In genomic region chr1:32345289-32345827, GRCh38 we compare ENCODE assay signal across 12 cellular contexts. TPM values are rescaled to one million over a fixed set of nuclear protein-coding genes. Genes with fewer than 3 reads are reported as not detected.
DNase-seq lines count a peak whose midpoint lies in the region; ATAC-seq and TF ChIP-seq lines count a peak whose summit lies in the region.
"Had no signal": no experiment of that assay in that cellular context is flagged by ENCODE, and none has a peak within 500 bp of the region (broad histone marks: within the 10 kb centered on the region; RNA-seq: fewer than 3 reads in every experiment).

No MANE protein-coding gene starts in this region.

- no peaks in the 10 kb centered on the region for H3K79me2 ChIP-seq in MM.1S (ENCODE audit: low read length)

- 0 out of 2 replicates have a peak, but pooled peaks cover under 1% of the 10 kb centered on the region for H3F3A ChIP-seq in MM.1S (ENCODE audit: insufficient read depth, low read length)

- peak; percentile 28 for DNase-seq in Calu3
- peak; percentile 63 to 75 for DNase-seq in Kasumi-1 (lab: John Stamatoyannopoulos, UW)
- DNase-seq in astrocyte of the cerebellum (ENCODE audit: low read depth): peak; percentile 35
- no peak for DNase-seq in mesothelial cell of epicardium (ENCODE audit: low spot score in 2 of 2, unreplicated experiment in 2 of 2)
- DNase-seq in MM.1S: no peak
- DNase-seq in ureter (ENCODE audit: low spot score): no peak
- DNase-seq in mesenteric fat pad (ENCODE audit: low spot score): no peak
- no peak for DNase-seq in stimulated activated naive CD8-positive, alpha-beta T cell treated with anti-CD3 and anti-CD28 coated beads, Interleukin-15, Interleukin-2, amounts not matched to agents 100 U/mL and 50 U/mL, for 24 hours
- DNase-seq: cerebellar nuclear complex, HFFc6, NCI-H187 treated with DMSO at 0.1 percent for 48 hours had no signal

- H3K27me3 ChIP-seq in MM.1S (replicated peaks; ENCODE audit: insufficient read depth, low read length): no peaks in the 10 kb centered on the region

- H3K27me3 Mint-ChIP-seq in Calu3 (ENCODE audit: unreplicated experiment) (peaks cover 13% of the 10 kb centered on the region), mesothelial cell of epicardium (ENCODE audit: low read depth) (no peaks in the 10 kb centered on the region)

- H3K36me3 Mint-ChIP-seq in Calu3 (ENCODE audit: insufficient read depth, unreplicated experiment) (peaks cover 10% of the 10 kb centered on the region), mesothelial cell of epicardium (no peaks in the 10 kb centered on the region)

- H3K9me3 Mint-ChIP-seq in Calu3 (ENCODE audit: low read depth, unreplicated experiment) (no peaks in the 10 kb centered on the region), mesothelial cell of epicardium (no peaks in the 10 kb centered on the region)
- H3K9me3 Mint-ChIP-seq: HFFc6 had no signal

- no peak for TF ChIP-seq CTCF in Calu3 (IDR thresholded peaks at IDR 0.05; ENCODE audit: unreplicated experiment)
- TF ChIP-seq CTCF in astrocyte of the cerebellum (IDR thresholded peaks at IDR 0.05; ENCODE audit: low read depth, low read length, missing control alignments): no peak
- TF ChIP-seq CTCF in mesothelial cell of epicardium (IDR thresholded peaks at IDR 0.05; ENCODE audit: unreplicated experiment): no peak
- no peak for TF ChIP-seq CTCF in MM.1S (IDR thresholded peaks at IDR 0.05; ENCODE audit: low read length)

- in situ Hi-C loops in astrocyte of the cerebellum (cut with HindIII; ENCODE audit: low sequenced_read_pairs): no loop called here

- H2AFZ ChIP-seq in MM.1S (ENCODE audit: low read length): no peak overlapping the region

- CTCF ChIA-PET in Calu3 (lab: Charles Lee): interaction anchor here (0.9 to 1.7 kb wide), 3 partner anchors 9 to 49 kb away, joined by 3 to 10 read pairs (median 3); partner anchors contain the start of genes BSDC1 and MARCKSL1

- no peaks in the 10 kb centered on the region for H3K9me2 ChIP-seq in MM.1S (replicated peaks; ENCODE audit: insufficient read depth, low read length)

- ATAC-seq in stimulated activated naive CD8-positive, alpha-beta T cell treated with anti-CD3 and anti-CD28 coated beads, Interleukin-15, Interleukin-2, amounts not matched to agents 100 U/mL and 50 U/mL, for 24 hours: no peak

- no peak overlapping the region for H3K27ac ChIP-seq in MM.1S (ENCODE audit: low read length)

- peaks cover 23% of the 10 kb centered on the region for H3K4me1 Mint-ChIP-seq in Calu3 (ENCODE audit: low read depth, unreplicated experiment)
- peaks cover 17% of the 10 kb centered on the region for H3K4me1 Mint-ChIP-seq in mesothelial cell of epicardium

- H3K9ac ChIP-seq in MM.1S (ENCODE audit: low read length): no peak overlapping the region

- peaks cover 6% of the 10 kb centered on the region; the same call in 1 of the 2 replicates for H3K4me1 ChIP-seq in MM.1S (ENCODE audit: low read length)

- no peaks in the 10 kb centered on the region for H3K36me3 ChIP-seq in MM.1S (replicated peaks; ENCODE audit: insufficient read depth, low read length)

- no peak overlapping the region for H3K4me3 Mint-ChIP-seq in Calu3 (ENCODE audit: low read depth, unreplicated experiment)
- no peak overlapping the region for H3K4me3 Mint-ChIP-seq in mesothelial cell of epicardium
- H3K4me3 Mint-ChIP-seq: HFFc6 had no signal

- H3K4me3 ChIP-seq in astrocyte of the cerebellum (ENCODE audit: low read depth, low read length) (no peak overlapping the region), MM.1S (ENCODE audit: low read length) (no peak overlapping the region)

- H3K27ac Mint-ChIP-seq in Calu3 (ENCODE audit: unreplicated experiment): no peak overlapping the region
- H3K27ac Mint-ChIP-seq in mesothelial cell of epicardium: peak overlapping the region; percentile 53
- H3K27ac Mint-ChIP-seq: HFFc6 had no signal

- no peak overlapping the region for H3K4me2 ChIP-seq in MM.1S (ENCODE audit: low read depth, low read length)

- H3K9me3 ChIP-seq in MM.1S (replicated peaks; ENCODE audit: insufficient read depth, low read length): no peaks in the 10 kb centered on the region

- BruUV-seq in Calu3 (replicated peaks; lab: Mats Ljungman, UMichigan): no TSS peak

- intact Hi-C loops in Calu3 (cut with micrococcal nuclease; ENCODE audit: unreplicated experiment): no loop called here

- H4K20me1 ChIP-seq in MM.1S (ENCODE audit: insufficient read depth, low read length): no peaks in the 10 kb centered on the region

RNA-seq across cellular contexts. Expression of gene MARCKSL1, which starts 9.3 kb away (rescaled TPM):
- total RNA-seq in Calu3 (2022) (169 and 193 TPM in 2 replicates), mesothelial cell of epicardium (487 to 496 TPM (median 495 TPM) in 3 replicates), ureter (117 TPM), mesenteric fat pad (51.8 TPM)

RNA-seq across cellular contexts. Expression of gene FAM229A, which starts 16.9 kb away (rescaled TPM):
- total RNA-seq in Calu3 (2022) (7.3 and 7.5 TPM in 2 replicates), mesothelial cell of epicardium (12.5 to 12.9 TPM (median 12.5 TPM) in 3 replicates), ureter (5.5 TPM), mesenteric fat pad (6.2 TPM)

RNA-seq across cellular contexts. Expression of gene TSSK3, which starts 17.0 kb away (rescaled TPM):
- total RNA-seq in Calu3 (2022) (1.8 and 5.1 TPM in 2 replicates), mesothelial cell of epicardium (6.6 to 8.1 TPM (median 7.8 TPM) in 3 replicates), ureter (4.2 TPM), mesenteric fat pad (1.2 TPM)
- total RNA-seq: mononuclear cell had no signal

RNA-seq across cellular contexts. Expression of gene BSDC1, which starts 48.9 kb away (rescaled TPM):
- 48.5 and 49.4 TPM in 2 replicates for total RNA-seq in Calu3 (2022)
- 73.4 to 74.8 TPM (median 74.6 TPM) in 3 replicates for total RNA-seq in mesothelial cell of epicardium
- 59.6 TPM for total RNA-seq in ureter
- total RNA-seq in mesenteric fat pad: 63.2 TPM

RNA-seq across cellular contexts. Expression of gene HDAC1, which starts 53.5 kb away (rescaled TPM):
- 186 and 197 TPM in 2 replicates for total RNA-seq in Calu3 (2022)
- 122 to 131 TPM (median 127 TPM) in 3 replicates for total RNA-seq in mesothelial cell of epicardium
- total RNA-seq in ureter: 113 TPM
- total RNA-seq in mesenteric fat pad: 32.3 TPM

Comparison
In these comparisons a context has a peak if more than half of its experiments do, and no peak if none do; other contexts are left out.
1. DNase-seq: peak in Calu3 (single experiment), Kasumi-1 (2 of 2) and astrocyte of the cerebellum (single experiment); none in mesothelial cell of epicardium (0 of 2), MM.1S (single experiment), ureter (single experiment), mesenteric fat pad (single experiment) and stimulated activated naive CD8-positive, alpha-beta T cell treated with anti-CD3 and anti-CD28 coated beads, Interleukin-15, Interleukin-2, amounts not matched to agents 100 U/mL and 50 U/mL, for 24 hours (single experiment).